Comparison of ENCODE assay signal across 9 cellular contexts in genomic region chr7:70596575-70596891, GRCh38.
DNase-seq lines count a peak whose midpoint lies in the region; ATAC-seq and TF ChIP-seq lines count a peak whose summit lies in the region.
"Had no signal": no experiment of that assay in that cellular context is flagged by ENCODE, and none has a peak within 500 bp of the region (broad histone marks: within the 10 kb centered on the region; RNA-seq: fewer than 3 reads in every experiment).

No MANE protein-coding gene starts in this region.

- H3K4me3 Mint-ChIP-seq in immature natural killer cell: peak overlapping the region; percentile 34 to 76 (median 64)

- H3K27me3 ChIP-seq in SU-DHL-6 (ENCODE audit: low read length) (no peaks in the 10 kb centered on the region), skeletal muscle tissue (ENCODE audit: control insufficient read depth in 3 of 3, insufficient read depth in 3 of 3, low read length in 3 of 3) (peaks cover 0 to 13% (median 8%) of the 10 kb centered on the region in 3 donors)

- H3K4me3 ChIP-seq in SU-DHL-6 (ENCODE audit: insufficient read depth, low read length, poor library complexity, severe bottlenecking) (peak overlapping the region; percentile 21), skeletal muscle tissue (ENCODE audit: low read length in 3 of 3) (peak overlapping the region; percentile 30 to 49 (median 41))

- peaks cover 12 to 17% (median 14%) of the 10 kb centered on the region in 3 donors for H3K27me3 Mint-ChIP-seq in immature natural killer cell (ENCODE audit: low read depth in 3 of 3)

- peaks cover 21 to 26% of the 10 kb centered on the region in 2 donors for H3K4me1 Mint-ChIP-seq in immature natural killer cell

- H3K27ac ChIP-seq in SU-DHL-6 (ENCODE audit: low read depth, low read length): no peak overlapping the region
- H3K27ac ChIP-seq in skeletal muscle tissue (ENCODE audit: low read depth, low read length): no peak overlapping the region

- peak overlapping the region; percentile 33 for H3K4me2 ChIP-seq in SU-DHL-6 (ENCODE audit: low read depth, low read length, poor library complexity, severe bottlenecking)

- no peak for TF ChIP-seq CTCF in SU-DHL-6 (IDR thresholded peaks at IDR 0.05; ENCODE audit: insufficient read depth, low read length, poor library complexity, severe bottlenecking)

- H4K20me1 ChIP-seq in SU-DHL-6 (ENCODE audit: low read depth, low read length): no peaks in the 10 kb centered on the region

- H3K36me3 ChIP-seq in SU-DHL-6 (ENCODE audit: low read length): no peaks in the 10 kb centered on the region
- no peaks in the 10 kb centered on the region for H3K36me3 ChIP-seq in skeletal muscle tissue (ENCODE audit: control insufficient read depth in 3 of 3, insufficient read depth in 3 of 3, low read length in 3 of 3)

- H3K9ac ChIP-seq in SU-DHL-6 (ENCODE audit: low read length) (no peak overlapping the region), skeletal muscle tissue (ENCODE audit: low read depth in 1 of 3, low read length in 3 of 3) (peak overlapping the region in 1 of 3 donors; percentile 32)

- peak; percentile 60 for DNase-seq in NCI-H146 (lab: John Stamatoyannopoulos, UW)
- DNase-seq in NCI-H146 treated with DMSO at 0.1 percent for 48 hours (lab: John Stamatoyannopoulos, UW; ENCODE audit: unreplicated experiment): no peak
- DNase-seq in immature natural killer cell: no peak
- DNase-seq: foreskin melanocyte had no signal

- peaks cover 0 to 6% (median 5%) of the 10 kb centered on the region in 3 donors for H3K4me1 ChIP-seq in skeletal muscle tissue (ENCODE audit: control insufficient read depth in 3 of 3, insufficient read depth in 3 of 3, low read length in 3 of 3)

- H3K9me3 ChIP-seq in SU-DHL-6 (ENCODE audit: insufficient read depth, low read length) (no peaks in the 10 kb centered on the region; the same call in 1 of the 2 replicates), skeletal muscle tissue (ENCODE audit: control insufficient read depth in 3 of 3, low read length in 3 of 3) (peaks cover 0 to 3% (median 0%) of the 10 kb centered on the region in 3 donors)

- no peaks in the 10 kb centered on the region for H3K9me3 Mint-ChIP-seq in immature natural killer cell

- H3K36me3 Mint-ChIP-seq in immature natural killer cell: peaks cover 3 to 11% (median 4%) of the 10 kb centered on the region in 3 donors

- no peaks in the 10 kb centered on the region for H3F3A ChIP-seq in SU-DHL-6 (ENCODE audit: insufficient read depth)

- no peaks in the 10 kb centered on the region for H3K9me2 ChIP-seq in SU-DHL-6 (replicated peaks; ENCODE audit: insufficient read depth, low read length)

- no peak overlapping the region for H2AFZ ChIP-seq in SU-DHL-6 (ENCODE audit: low read depth, low read length, severe bottlenecking)

- H3K27ac Mint-ChIP-seq in immature natural killer cell: no peak overlapping the region

- H3K79me2 ChIP-seq in SU-DHL-6 (ENCODE audit: insufficient read depth, low read length): no peaks in the 10 kb centered on the region

- ATAC-seq in HG02623 (IDR thresholded peaks at IDR 0.05; ENCODE audit: unreplicated experiment) (no peak), HG03025 (IDR thresholded peaks at IDR 0.05; ENCODE audit: low FRiP score, unreplicated experiment) (no peak), HG02642 (IDR thresholded peaks at IDR 0.05; ENCODE audit: poor library complexity, unreplicated experiment) (no peak)
